In the genomic region with DNA sequence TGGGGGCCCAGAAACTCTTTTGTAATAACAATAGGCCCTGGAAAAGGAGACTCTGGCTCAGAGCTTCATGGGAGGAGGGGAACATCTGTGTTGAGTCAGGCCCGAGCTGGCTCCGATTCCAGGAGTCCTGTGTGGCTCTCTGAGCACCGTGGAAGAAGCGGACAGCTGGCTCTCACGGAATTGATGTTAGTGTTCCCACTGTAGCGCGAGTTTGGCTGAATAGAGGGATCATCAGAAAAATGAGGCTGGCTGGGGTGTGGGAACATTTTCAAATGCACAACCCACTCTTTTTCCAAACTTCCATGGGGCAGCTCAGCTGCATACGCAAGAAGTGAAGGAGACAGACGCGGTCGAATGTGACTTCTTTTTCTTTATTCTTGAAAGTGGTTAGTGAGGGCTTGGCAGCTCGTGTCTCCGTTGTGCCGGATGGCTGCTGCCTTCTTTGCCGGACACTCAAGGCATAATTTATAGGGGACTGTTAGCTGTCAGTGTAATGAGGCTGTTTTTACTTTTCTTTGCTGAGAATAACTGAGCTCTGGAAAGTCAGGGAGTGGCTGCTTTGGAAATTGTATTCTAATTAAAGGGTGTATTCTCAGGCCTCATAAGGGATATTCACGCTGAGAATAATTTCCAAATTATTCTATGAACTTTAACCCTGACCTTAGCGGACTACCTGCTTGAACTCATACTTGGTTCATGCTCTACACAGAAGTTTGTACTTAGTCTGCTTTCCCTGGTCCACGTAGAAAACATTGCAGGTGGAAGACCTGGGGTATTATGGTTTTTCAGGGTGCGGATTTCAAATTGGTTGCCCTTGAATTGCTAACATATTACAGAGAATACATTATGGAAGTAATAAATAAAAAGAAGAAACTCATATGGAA, we compare ENCODE assay signal across 9 cellular contexts. TPM values are rescaled to one million over a fixed set of nuclear protein-coding genes. Genes with fewer than 3 reads are reported as not detected.
DNase-seq lines count a peak whose midpoint lies in the region; ATAC-seq and TF ChIP-seq lines count a peak whose summit lies in the region.
"Had no signal": no experiment of that assay in that cellular context is flagged by ENCODE, and none has a peak within 500 bp of the region (broad histone marks: within the 10 kb centered on the region; RNA-seq: fewer than 3 reads in every experiment).

No MANE protein-coding gene starts in this region.

- H3K4me3 ChIP-seq in AG10803 (ENCODE audit: low read length) (peak overlapping the region; percentile 54), SJSA1 (no peak overlapping the region), gastroesophageal sphincter (peak overlapping the region; percentile 44 to 61), Karpas-422 (ENCODE audit: low read length) (no peak overlapping the region)

- H3K27ac ChIP-seq in SJSA1 = peak overlapping the region; percentile 29
- peak overlapping the region; percentile 77 to 83 (median 82) for H3K27ac ChIP-seq in gastroesophageal sphincter
- H3K27ac ChIP-seq in Karpas-422 (ENCODE audit: low read length) = no peak overlapping the region

- H3K4me2 ChIP-seq in Karpas-422 (ENCODE audit: low read depth, low read length, poor library complexity, severe bottlenecking) = no peak overlapping the region

- no peak for TF ChIP-seq POLR2A in gastroesophageal sphincter (IDR thresholded peaks at IDR 0.05)

- peak; percentile 90 for ATAC-seq in gastroesophageal sphincter

- no peak overlapping the region for H3K9ac ChIP-seq in Karpas-422 (ENCODE audit: low read length)

- H3K4me1 ChIP-seq in SJSA1 (replicated peaks) (peaks cover 22% of the 10 kb centered on the region), gastroesophageal sphincter (peaks cover 0 to 48% (median 18%) of the 10 kb centered on the region in 3 donors), Karpas-422 (ENCODE audit: low read length) (no peaks in the 10 kb centered on the region)

- H4K20me1 ChIP-seq in Karpas-422 (ENCODE audit: insufficient read depth, low read depth, low read length) = no peaks in the 10 kb centered on the region

- H3K36me3 ChIP-seq in SJSA1 (peaks cover 17% of the 10 kb centered on the region), gastroesophageal sphincter (no peaks in the 10 kb centered on the region), Karpas-422 (ENCODE audit: insufficient read depth, low read length) (no peaks in the 10 kb centered on the region)

- no peak for TF ChIP-seq CTCF in AG10803 (conservative IDR thresholded peaks at IDR 0.05; ENCODE audit: low read length)
- no peak for TF ChIP-seq CTCF in gastroesophageal sphincter (IDR thresholded peaks at IDR 0.05)

- TF ChIP-seq EP300 in gastroesophageal sphincter (IDR thresholded peaks at IDR 0.05) = no peak

- no peaks in the 10 kb centered on the region for H3K9me3 ChIP-seq in SJSA1 (replicated peaks)
- H3K9me3 ChIP-seq in gastroesophageal sphincter = no peaks in the 10 kb centered on the region
- peaks cover 21% of the 10 kb centered on the region for H3K9me3 ChIP-seq in Karpas-422 (ENCODE audit: low read length)

- H3K79me2 ChIP-seq in Karpas-422 (ENCODE audit: low read length) = no peaks in the 10 kb centered on the region

- peak; percentile 95 for DNase-seq in AG10803 (ENCODE audit: low read depth)
- peak; percentile 68 to 73 for DNase-seq in SJSA1 (ENCODE audit: low read depth in 1 of 2, low spot score in 2 of 2)
- DNase-seq in occipital lobe (lab: John Stamatoyannopoulos, UW) = peak; percentile 5
- no peak for DNase-seq in GM19240 (ENCODE audit: insufficient read length, low spot score)
- DNase-seq in LoVo (ENCODE audit: low spot score) = no peak
- no peak for DNase-seq in Karpas-422
- DNase-seq in COR-L47 (lab: John Stamatoyannopoulos, UW) = no peak
- DNase-seq: NCI-H510A had no signal

- no peaks in the 10 kb centered on the region for H3K27me3 ChIP-seq in SJSA1 (replicated peaks)
- H3K27me3 ChIP-seq in gastroesophageal sphincter = no peaks in the 10 kb centered on the region
- H3K27me3 ChIP-seq in Karpas-422 (ENCODE audit: low read length) = no peaks in the 10 kb centered on the region

- no peak overlapping the region for H2AFZ ChIP-seq in Karpas-422 (ENCODE audit: low read length)

- H3K9me2 ChIP-seq in Karpas-422 (replicated peaks; ENCODE audit: insufficient read depth, low read length) = no peaks in the 10 kb centered on the region

- WGBS in gastroesophageal sphincter (ENCODE audit: low coverage in 1 of 2), 2 donors = 14 to 21% methylated on average over 14 to 18 of the region's 19 CpGs

RNA-seq across cellular contexts. Expression of a gene that starts 23.1 kb away (rescaled TPM):
- 43.5 and 65.0 TPM in 2 replicates for total RNA-seq in SJSA1 (2014; rRNA removed; shearing (Covaris generic))
- total RNA-seq in gastroesophageal sphincter = 10 to 100 TPM; 30.3 to 73.5 (median 38.1) TPM
- 7.0 TPM for total RNA-seq in occipital lobe
- not detected in 2 replicates for total RNA-seq in Karpas-422 (2014; rRNA removed; shearing (Covaris generic); ENCODE audit: low replicate concordance)

Comparison
In these comparisons a context has a peak if more than half of its experiments do, and no peak if none do; other contexts are left out.
1. DNase-seq: peak in AG10803 (single experiment), SJSA1 (2 of 2) and occipital lobe (single experiment); none in GM19240 (single experiment), LoVo (single experiment), Karpas-422 (single experiment) and COR-L47 (single experiment).
2. H3K4me3 ChIP-seq: peak in AG10803 (single experiment) and gastroesophageal sphincter (2 of 2); none in SJSA1 (single experiment) and Karpas-422 (single experiment).